Comparison of ENCODE assay signal across 14 cellular contexts in the genomic region with DNA sequence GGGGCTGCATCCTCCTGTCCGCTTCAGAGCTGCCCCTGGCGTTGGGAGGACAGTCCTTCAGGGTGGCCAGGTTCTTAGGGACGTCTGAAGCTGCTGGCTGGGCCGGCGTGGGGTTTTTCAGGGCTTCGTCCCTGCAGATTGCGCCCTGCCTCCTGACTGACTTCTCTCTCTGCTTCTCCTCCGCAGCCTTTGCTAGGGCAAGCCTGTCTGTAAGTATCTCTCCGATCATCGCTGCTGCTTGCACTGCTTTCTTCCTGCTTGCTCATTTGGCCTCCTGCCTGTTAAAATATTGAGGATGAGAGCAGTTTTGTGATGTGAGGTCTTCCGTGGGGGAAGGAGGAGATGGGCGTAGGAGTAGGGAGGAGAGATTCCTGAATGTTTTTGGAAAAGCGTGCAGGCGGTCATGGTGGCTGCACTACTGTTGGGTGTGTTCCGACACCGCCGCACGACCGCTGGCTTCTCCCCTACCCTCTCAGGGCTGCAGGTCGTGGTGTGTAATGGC.
A peak's percentile ranks its signal among the peaks of the same experiment; 100 is the strongest.
DNase-seq lines count a peak whose midpoint lies in the region; ATAC-seq and TF ChIP-seq lines count a peak whose summit lies in the region.
"Had no signal": no experiment of that assay in that cellular context is flagged by ENCODE, and none has a peak within 500 bp of the region (broad histone marks: within the 10 kb centered on the region; RNA-seq: fewer than 3 reads in every experiment).

No MANE protein-coding gene starts in this region.

- DNase-seq in stimulated activated naive CD8-positive, alpha-beta T cell treated with anti-CD3 and anti-CD28 coated beads, Interleukin-15, amount 100 ng/mL, for 72 hours, result no peak
- DNase-seq in stimulated activated naive CD8-positive, alpha-beta T cell treated with anti-CD3 and anti-CD28 coated beads, Interleukin-15, Interleukin-2, amounts not matched to agents 100 U/mL and 50 U/mL, for 24 hours, result no peak
- peak; percentile 69 to 80 for DNase-seq in cardiac fibroblast (ENCODE audit: low read depth in 2 of 2)
- peak; percentile 63 for DNase-seq in left kidney (ENCODE audit: low read depth, low spot score)
- DNase-seq in NCI-H128 (lab: John Stamatoyannopoulos, UW; ENCODE audit: unreplicated experiment), result no peak
- no peak for DNase-seq in stimulated activated CD8-positive, alpha-beta memory T cell treated with anti-CD3 and anti-CD28 coated beads, Interleukin-4, amount 100 ng/mL, for 48 hours
- DNase-seq: endodermal cell; hippocampal formation; mammary epithelial cell; NK-92 treated with Interleukin-12 subunit alpha and Interleukin-12 subunit beta, amount 100 ng/mL, for 24 hours had no signal

- no peak for ATAC-seq in stimulated activated naive CD8-positive, alpha-beta T cell treated with anti-CD3 and anti-CD28 coated beads, Interleukin-15, amount 100 ng/mL, for 72 hours
- ATAC-seq in stimulated activated naive CD8-positive, alpha-beta T cell treated with anti-CD3 and anti-CD28 coated beads, Interleukin-15, Interleukin-2, amounts not matched to agents 100 U/mL and 50 U/mL, for 24 hours, result no peak
- ATAC-seq in GM21360 (IDR thresholded peaks at IDR 0.05; ENCODE audit: unreplicated experiment) (no peak), GM21390 (IDR thresholded peaks at IDR 0.05; ENCODE audit: unreplicated experiment) (no peak)
- ATAC-seq: GM23338 had no signal

- no peaks in the 10 kb centered on the region for H3K9me3 Mint-ChIP-seq in stimulated activated naive CD8-positive, alpha-beta T cell treated with anti-CD3 and anti-CD28 coated beads, Interleukin-15, amount 100 ng/mL, for 72 hours
- H3K9me3 Mint-ChIP-seq: endodermal cell, GM23338 had no signal

- H3K4me3 ChIP-seq in cardiac fibroblast (replicated peaks in 1 of 2; ENCODE audit: low read depth in 2 of 2, low read length in 2 of 2), result no peak overlapping the region
- H3K4me3 ChIP-seq: GM23338 had no signal

- H3K27ac Mint-ChIP-seq in stimulated activated naive CD8-positive, alpha-beta T cell treated with anti-CD3 and anti-CD28 coated beads, Interleukin-15, amount 100 ng/mL, for 72 hours, result peak overlapping the region; percentile 30 to 88
- H3K27ac Mint-ChIP-seq: B cell, endodermal cell, GM23338 had no signal

- H3K27me3 Mint-ChIP-seq in stimulated activated naive CD8-positive, alpha-beta T cell treated with anti-CD3 and anti-CD28 coated beads, Interleukin-15, amount 100 ng/mL, for 72 hours, result no peaks in the 10 kb centered on the region
- H3K27me3 Mint-ChIP-seq: B cell had no signal

- no peak for TF ChIP-seq CTCF in cardiac fibroblast (IDR thresholded peaks at IDR 0.05; ENCODE audit: low read depth, low read length)

- no peak overlapping the region for H3K4me3 Mint-ChIP-seq in stimulated activated naive CD8-positive, alpha-beta T cell treated with anti-CD3 and anti-CD28 coated beads, Interleukin-15, amount 100 ng/mL, for 72 hours
- H3K4me3 Mint-ChIP-seq: B cell, endodermal cell, GM23338 had no signal

- H3K4me1 Mint-ChIP-seq in stimulated activated naive CD8-positive, alpha-beta T cell treated with anti-CD3 and anti-CD28 coated beads, Interleukin-15, amount 100 ng/mL, for 72 hours, result peaks cover 6% of the 10 kb centered on the region
- H3K4me1 Mint-ChIP-seq: B cell, endodermal cell, GM23338 had no signal

Comparison
In these comparisons a context has a peak if more than half of its experiments do, and no peak if none do; other contexts are left out.
1. DNase-seq: peak in cardiac fibroblast (2 of 2) and left kidney (single experiment); none in stimulated activated naive CD8-positive, alpha-beta T cell treated with anti-CD3 and anti-CD28 coated beads, Interleukin-15, amount 100 ng/mL, for 72 hours (0 of 2), stimulated activated naive CD8-positive, alpha-beta T cell treated with anti-CD3 and anti-CD28 coated beads, Interleukin-15, Interleukin-2, amounts not matched to agents 100 U/mL and 50 U/mL, for 24 hours (single experiment), NCI-H128 (single experiment) and stimulated activated CD8-positive, alpha-beta memory T cell treated with anti-CD3 and anti-CD28 coated beads, Interleukin-4, amount 100 ng/mL, for 48 hours (single experiment).